ENCODE assay signal across 10 cellular contexts in genomic region chr17:47707056-47707791, GRCh38. TPM values are rescaled to one million over a fixed set of nuclear protein-coding genes. Genes with fewer than 3 reads are reported as not detected.
DNase-seq lines count a peak whose midpoint lies in the region; ATAC-seq and TF ChIP-seq lines count a peak whose summit lies in the region.
"Had no signal": no experiment of that assay in that cellular context is flagged by ENCODE, and none has a peak within 500 bp of the region (broad histone marks: within the 10 kb centered on the region; RNA-seq: fewer than 3 reads in every experiment).

No MANE protein-coding gene starts in this region.

- peaks cover 69% of the 10 kb centered on the region for H3K4me1 Mint-ChIP-seq in activated T-cell treated with anti-CD3 and anti-CD28 coated beads, Interleukin-2, amount 50 U/mL, for 4 hours (ENCODE audit: low read depth)

- TF ChIP-seq EP300 in stomach (IDR thresholded peaks at IDR 0.05), result no peak

- no peak overlapping the region for H3K4me3 ChIP-seq in WERI-Rb-1 (ENCODE audit: low read depth, low read length)
- no peak overlapping the region for H3K4me3 ChIP-seq in stomach

- no peak for TF ChIP-seq CTCF in WERI-Rb-1 (IDR thresholded peaks at IDR 0.05; ENCODE audit: low read depth, low read length)
- no peak for TF ChIP-seq CTCF in stomach (IDR thresholded peaks at IDR 0.05)

- no peaks in the 10 kb centered on the region for H3K27me3 ChIP-seq in WERI-Rb-1 (ENCODE audit: insufficient read depth, low read depth, severe bottlenecking)
- H3K27me3 ChIP-seq in stomach, result no peaks in the 10 kb centered on the region

- peaks cover 15 to 62% (median 29%) of the 10 kb centered on the region in 4 donors for H3K4me1 ChIP-seq in stomach

- intact Hi-C loops in stomach (cut with DNase I; ENCODE audit: low total_unique reads), result no loop called here

- peak overlapping the region; percentile 16 for H3K4me3 Mint-ChIP-seq in activated T-cell treated with anti-CD3 and anti-CD28 coated beads, Interleukin-2, amount 50 U/mL, for 4 hours

- WGBS in stomach, 5 donors, result 61 to 65% (median 65%) methylated on average over 4 of the region's 4 CpGs

- H3K27me3 Mint-ChIP-seq in activated T-cell treated with anti-CD3 and anti-CD28 coated beads, Interleukin-2, amount 50 U/mL, for 4 hours (ENCODE audit: low read depth), result no peaks in the 10 kb centered on the region

- H3K36me3 ChIP-seq in WERI-Rb-1 (peaks cover 25% of the 10 kb centered on the region), stomach (peaks cover 11 to 35% (median 27%) of the 10 kb centered on the region in 4 donors)

- peaks cover 23% of the 10 kb centered on the region for H3K36me3 Mint-ChIP-seq in activated T-cell treated with anti-CD3 and anti-CD28 coated beads, Interleukin-2, amount 50 U/mL, for 4 hours (ENCODE audit: insufficient read depth)

- ATAC-seq in activated T-cell treated with anti-CD3 and anti-CD28 coated beads, Interleukin-2, amount 50 U/mL, for 4 hours, result no peak

- H3K9me3 Mint-ChIP-seq in activated T-cell treated with anti-CD3 and anti-CD28 coated beads, Interleukin-2, amount 50 U/mL, for 4 hours, result no peaks in the 10 kb centered on the region

- H3K9me3 ChIP-seq in WERI-Rb-1 (ENCODE audit: severe bottlenecking) (no peaks in the 10 kb centered on the region), stomach (no peaks in the 10 kb centered on the region)

- no peak for DNase-seq in activated T-cell treated with anti-CD3 and anti-CD28 coated beads, Interleukin-2, amount 50 U/mL, for 4 hours
- no peak for DNase-seq in activated T-cell treated with anti-CD3 and anti-CD28 coated beads, Interleukin-2, amount 50 U/mL, for 48 hours
- DNase-seq in WERI-Rb-1, result no peak
- peak; percentile 22 to 41 for DNase-seq in hippocampal formation (lab: John Stamatoyannopoulos, UW)
- no peak for DNase-seq in stomach
- no peak for DNase-seq in CD1c-positive myeloid dendritic cell (ENCODE audit: extremely low spot score)
- DNase-seq in T-helper 9 cell, result no peak
- DNase-seq in NCI-H526 (lab: John Stamatoyannopoulos, UW), result no peak
- DNase-seq: glutamatergic neuron, SIG-M5 had no signal

- H3K27ac ChIP-seq in WERI-Rb-1, result peak overlapping the region; percentile 67
- peak overlapping the region in 3 of 5 donors; percentile 18 to 73 (median 48) for H3K27ac ChIP-seq in stomach

- no peak for TF ChIP-seq POLR2A in stomach (IDR thresholded peaks at IDR 0.05)

RNA-seq across cellular contexts. Expression of gene TBKBP1, which starts 13.3 kb away (rescaled TPM):
- 10 to 100 TPM; 24.4 to 34.7 (median 24.6) TPM for total RNA-seq in activated T-cell treated with anti-CD3 and anti-CD28 coated beads, Interleukin-2, amount 50 U/mL, for 4 hours
- 10 to 100 TPM in 1 of 5 donors, 1 to 10 TPM in 4; 2.9 to 14.3 (median 6.7) TPM for total RNA-seq in stomach
- polyA plus RNA-seq in stomach, result 10 to 100 TPM in 1 of 3 donors, 1 to 10 TPM in 2; 5.4 to 11.5 (median 5.8) TPM

RNA-seq across cellular contexts. Expression of gene TBX21, which starts 25.8 kb away (rescaled TPM):
- 100 to 1,000 TPM in 2 of 3 donors, 10 to 100 TPM in 1; 77.8 to 111 (median 101) TPM for total RNA-seq in activated T-cell treated with anti-CD3 and anti-CD28 coated beads, Interleukin-2, amount 50 U/mL, for 4 hours
- under 1 TPM in 2 of 5 donors, not detected in 3; 0.29 to 0.55 TPM for total RNA-seq in stomach
- polyA plus RNA-seq in stomach, result under 1 TPM; 0.10 to 0.92 (median 0.31) TPM

RNA-seq across cellular contexts. Expression of gene KPNB1, which starts 57.5 kb away (rescaled TPM):
- total RNA-seq in activated T-cell treated with anti-CD3 and anti-CD28 coated beads, Interleukin-2, amount 50 U/mL, for 4 hours, result 100 to 1,000 TPM; 916 to 992 (median 944) TPM
- total RNA-seq in stomach, result 100 to 1,000 TPM; 155 to 669 (median 198) TPM
- polyA plus RNA-seq in stomach, result 10 to 100 TPM; 32.5 to 49.9 (median 33.6) TPM

Comparison
In these comparisons a context has a peak if more than half of its experiments do, and no peak if none do; other contexts are left out.
1. DNase-seq: peak in hippocampal formation (2 of 2); none in activated T-cell treated with anti-CD3 and anti-CD28 coated beads, Interleukin-2, amount 50 U/mL, for 4 hours (single experiment), activated T-cell treated with anti-CD3 and anti-CD28 coated beads, Interleukin-2, amount 50 U/mL, for 48 hours (0 of 2), WERI-Rb-1 (single experiment), stomach (single experiment), CD1c-positive myeloid dendritic cell (single experiment), T-helper 9 cell (single experiment) and NCI-H526 (0 of 2).
2. RNA of gene TBX21, which starts 25.8 kb away (total RNA-seq): 77.8 to 111 TPM in activated T-cell treated with anti-CD3 and anti-CD28 coated beads, Interleukin-2, amount 50 U/mL, for 4 hours; 0.29 to 0.55 TPM in stomach; every median in the first group is over 10 times any median in the second.